8 cellular contexts compared by ENCODE assay signal in the genomic region with DNA sequence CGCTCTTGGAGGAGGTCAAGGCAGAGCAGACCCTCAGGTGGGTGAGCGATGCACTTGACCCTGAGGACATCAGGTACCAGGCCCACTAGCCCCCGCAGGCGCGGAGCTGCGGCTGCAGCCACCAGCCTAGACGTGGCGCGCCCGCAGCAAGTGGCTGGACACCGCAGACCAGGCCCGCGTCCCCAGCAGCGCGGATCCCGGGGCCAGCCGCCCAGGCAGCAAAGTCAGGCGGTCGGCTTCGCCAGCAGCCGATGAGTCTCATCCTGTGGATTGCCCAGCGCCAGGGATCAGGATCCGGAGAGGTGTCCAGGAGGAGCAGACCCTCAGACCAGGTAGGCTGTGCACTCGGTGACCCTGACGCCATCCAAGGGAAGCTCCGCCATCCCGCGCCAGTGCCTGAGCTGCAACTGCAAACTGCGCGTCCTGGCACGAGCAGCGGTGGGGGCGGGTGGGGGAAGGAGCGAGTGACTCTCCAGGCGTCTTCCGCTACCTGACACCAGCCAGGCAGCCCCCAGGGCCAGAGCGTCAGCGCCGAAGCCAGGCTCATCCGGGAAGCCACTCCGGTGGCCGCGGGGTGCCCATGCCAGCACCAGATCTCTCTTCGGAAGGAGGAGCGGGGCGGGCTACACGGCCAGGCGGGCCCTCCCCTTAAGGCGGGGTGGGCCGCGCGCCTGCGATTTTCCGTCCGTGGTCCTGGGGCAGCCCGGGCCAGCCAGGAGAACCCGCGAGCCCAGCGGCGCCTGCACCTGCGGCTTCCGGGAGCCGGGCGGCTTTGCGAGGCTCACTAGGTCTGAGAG.
DNase-seq lines count a peak whose midpoint lies in the region; ATAC-seq and TF ChIP-seq lines count a peak whose summit lies in the region.
"Not testable (repeated sequence)": the region's sequence is repeated elsewhere in the genome, so short reads cannot be mapped to it uniquely, and the experiment has no call there.

No MANE protein-coding gene starts in this region.

- not testable (repeated sequence) for TF ChIP-seq EP300 in gastroesophageal sphincter (IDR thresholded peaks at IDR 0.05)

- no CpG with 5 or more reads among the region's 65 CpGs for WGBS in gastroesophageal sphincter (ENCODE audit: low coverage in 1 of 2), 2 donors
- 1% methylated on average over 16 to 19 of the region's 65 CpGs for WGBS in aorta, 2 donors

- H3K9me3 Mint-ChIP-seq in activated CD4-positive, alpha-beta T cell treated with anti-CD3 and anti-CD28 coated beads, Interleukin-2, amount 10 ng/mL, durations not matched to agents 24 days and 14 days = not testable (repeated sequence)

- not testable (repeated sequence) for H3K9me3 ChIP-seq in gastroesophageal sphincter; lower lobe of right lung; aorta (ENCODE audit: control insufficient read depth, low read length)

- H3K27ac Mint-ChIP-seq in activated CD4-positive, alpha-beta T cell treated with anti-CD3 and anti-CD28 coated beads, Interleukin-2, amount 10 ng/mL, durations not matched to agents 24 days and 14 days = not testable (repeated sequence)

- H3K36me3 Mint-ChIP-seq in activated CD4-positive, alpha-beta T cell treated with anti-CD3 and anti-CD28 coated beads, Interleukin-2, amount 10 ng/mL, durations not matched to agents 24 days and 14 days (ENCODE audit: low read depth) = not testable (repeated sequence)

- intact Hi-C loops in activated CD4-positive, alpha-beta T cell treated with anti-CD3 and anti-CD28 coated beads, Interleukin-2, amount 10 ng/mL, durations not matched to agents 24 days and 14 days (cut with micrococcal nuclease); lower lobe of right lung (cut with DNase I); aorta (cut with DNase I): not testable (repeated sequence)

- not testable (repeated sequence) for H3K27me3 Mint-ChIP-seq in activated CD4-positive, alpha-beta T cell treated with anti-CD3 and anti-CD28 coated beads, Interleukin-2, amount 10 ng/mL, durations not matched to agents 24 days and 14 days

- H3K4me3 ChIP-seq in gastroesophageal sphincter = peak overlapping the region in 1 of 2 donors; percentile 36
- not testable (repeated sequence) for H3K4me3 ChIP-seq in lower lobe of right lung; aorta (ENCODE audit: low read length in 2 of 2)

- not testable (repeated sequence) for H3K4me1 ChIP-seq in gastroesophageal sphincter; lower lobe of right lung; aorta (ENCODE audit: control insufficient read depth in 1 of 2, insufficient read depth in 2 of 2, low read length in 2 of 2)

- not testable (repeated sequence) for H3K36me3 ChIP-seq in gastroesophageal sphincter; lower lobe of right lung; aorta (ENCODE audit: control insufficient read depth in 1 of 2, insufficient read depth in 2 of 2, low read length in 1 of 2)

- ATAC-seq in GM18909 (IDR thresholded peaks at IDR 0.05; ENCODE audit: poor library complexity, unreplicated experiment) (peak; percentile 80), HG03354 (IDR thresholded peaks at IDR 0.05; ENCODE audit: poor library complexity, severe bottlenecking, unreplicated experiment) (peak; percentile 82), gastroesophageal sphincter (peak; percentile 82), lower lobe of right lung (peak; percentile 91 to 96), aorta (ENCODE audit: low FRiP score) (peak; percentile 50)

- not testable (repeated sequence) for H3K4me3 Mint-ChIP-seq in activated CD4-positive, alpha-beta T cell treated with anti-CD3 and anti-CD28 coated beads, Interleukin-2, amount 10 ng/mL, durations not matched to agents 24 days and 14 days

- H3K4me1 Mint-ChIP-seq in activated CD4-positive, alpha-beta T cell treated with anti-CD3 and anti-CD28 coated beads, Interleukin-2, amount 10 ng/mL, durations not matched to agents 24 days and 14 days = not testable (repeated sequence)

- peak; percentile 61 for DNase-seq in activated CD4-positive, alpha-beta T cell treated with anti-CD3 and anti-CD28 coated beads, Interleukin-2, amount 10 ng/mL, durations not matched to agents 24 days and 14 days
- peak; percentile 63 for DNase-seq in activated effector memory CD4-positive, alpha-beta T cell treated with anti-CD3 and anti-CD28 coated beads, Interleukin-2, amount 50 U/mL, for 16 hours
- DNase-seq in lower lobe of right lung, aorta: not testable (repeated sequence)
- peak; percentile 40 for DNase-seq in stimulated activated CD4-positive, alpha-beta T cell treated with anti-CD3 and anti-CD28 coated beads, Interleukin-15, amount 100 ng/mL, for 24 hours

- H3K27ac ChIP-seq in gastroesophageal sphincter; lower lobe of right lung; aorta (ENCODE audit: low read depth in 1 of 2, low read length in 2 of 2): not testable (repeated sequence)

- TF ChIP-seq CTCF in gastroesophageal sphincter (IDR thresholded peaks at IDR 0.05); lower lobe of right lung (IDR thresholded peaks at IDR 0.05): not testable (repeated sequence)

- not testable (repeated sequence) for H3K27me3 ChIP-seq in gastroesophageal sphincter; lower lobe of right lung (ENCODE audit: low read depth); aorta (ENCODE audit: control insufficient read depth in 1 of 2, insufficient read depth in 2 of 2, low read length in 1 of 2)

- TF ChIP-seq POLR2A in gastroesophageal sphincter (IDR thresholded peaks at IDR 0.05) = not testable (repeated sequence)
